ENCODE assay signal across 2 cellular contexts in the genomic region with DNA sequence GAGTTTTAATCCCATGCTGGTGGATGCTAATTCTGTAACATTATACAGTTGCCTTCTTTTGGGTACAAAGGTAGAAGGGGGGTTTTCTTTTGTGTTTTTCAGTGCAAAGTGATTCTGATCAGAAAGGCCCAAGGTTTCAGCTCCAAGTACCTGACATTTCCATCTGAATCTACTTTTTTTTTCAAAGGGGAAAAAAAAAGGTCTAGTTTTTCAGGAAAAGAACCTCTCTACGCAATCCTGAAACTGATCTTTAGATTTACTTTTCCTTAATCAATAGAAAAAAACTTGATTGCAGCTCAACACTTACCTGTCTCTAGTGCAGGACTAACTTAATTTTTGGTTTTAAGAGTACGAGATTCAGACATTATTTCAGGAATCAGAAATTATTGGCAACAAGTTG.
TF ChIP-seq lines count a peak whose summit lies in the region.

A gene with protein sequence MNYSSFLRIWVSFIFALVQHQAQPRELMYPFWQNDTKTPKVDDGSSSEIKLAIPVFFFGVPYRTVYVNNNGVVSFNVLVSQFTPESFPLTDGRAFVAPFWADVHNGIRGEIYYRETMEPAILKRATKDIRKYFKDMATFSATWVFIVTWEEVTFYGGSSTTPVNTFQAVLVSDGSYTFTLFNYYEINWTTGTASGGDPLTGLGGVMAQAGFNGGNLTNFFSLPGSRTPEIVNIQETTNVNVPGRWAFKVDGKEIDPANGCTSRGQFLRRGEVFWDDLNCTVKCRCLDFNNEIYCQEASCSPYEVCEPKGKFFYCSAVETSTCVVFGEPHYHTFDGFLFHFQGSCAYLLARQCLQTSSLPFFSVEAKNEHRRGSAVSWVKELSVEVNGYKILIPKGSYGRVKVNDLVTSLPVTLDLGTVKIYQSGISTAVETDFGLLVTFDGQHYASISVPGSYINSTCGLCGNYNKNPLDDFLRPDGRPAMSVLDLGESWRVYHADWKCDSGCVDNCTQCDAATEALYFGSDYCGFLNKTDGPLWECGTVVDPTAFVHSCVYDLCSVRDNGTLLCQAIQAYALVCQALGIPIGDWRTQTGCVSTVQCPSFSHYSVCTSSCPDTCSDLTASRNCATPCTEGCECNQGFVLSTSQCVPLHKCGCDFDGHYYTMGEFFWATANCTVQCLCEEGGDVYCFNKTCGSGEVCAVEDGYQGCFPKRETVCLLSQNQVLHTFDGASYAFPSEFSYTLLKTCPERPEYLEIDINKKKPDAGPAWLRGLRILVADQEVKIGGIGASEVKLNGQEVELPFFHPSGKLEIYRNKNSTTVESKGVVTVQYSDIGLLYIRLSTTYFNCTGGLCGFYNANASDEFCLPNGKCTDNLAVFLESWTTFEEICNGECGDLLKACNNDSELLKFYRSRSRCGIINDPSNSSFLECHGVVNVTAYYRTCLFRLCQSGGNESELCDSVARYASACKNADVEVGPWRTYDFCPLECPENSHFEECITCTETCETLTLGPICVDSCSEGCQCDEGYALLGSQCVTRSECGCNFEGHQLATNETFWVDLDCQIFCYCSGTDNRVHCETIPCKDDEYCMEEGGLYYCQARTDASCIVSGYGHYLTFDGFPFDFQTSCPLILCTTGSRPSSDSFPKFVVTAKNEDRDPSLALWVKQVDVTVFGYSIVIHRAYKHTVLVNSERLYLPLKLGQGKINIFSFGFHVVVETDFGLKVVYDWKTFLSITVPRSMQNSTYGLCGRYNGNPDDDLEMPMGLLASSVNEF (N-terminal part only) (plus strand): TSS at position 301 of the 400 bp plus-strand sequence. CDS start 1,423 bp downstream, outside the sequence.

TF ChIP-seq in IMR-90, 13 proteins besides CTCF, POLR2A, EP300 and RAD21:
- no peak for TF ChIP-seq SMC3 (IDR thresholded peaks at IDR 0.05; ENCODE audit: low read depth, low read length)

TF ChIP-seq in H1, 55 proteins besides CTCF, POLR2A, EP300 and RAD21:
- TF ChIP-seq SUZ12 (IDR thresholded peaks at IDR 0.05; ENCODE audit: low read length) (no peak), CREB1 (IDR thresholded peaks at IDR 0.05) (no peak), TBP (IDR thresholded peaks at IDR 0.05; ENCODE audit: low read depth, low read length) (no peak), CBX8 (IDR thresholded peaks at IDR 0.05; ENCODE audit: borderline replicate concordance, low read depth, low read length) (no peak), ASH2L (IDR thresholded peaks at IDR 0.05; ENCODE audit: low read length) (no peak), SP4 (IDR thresholded peaks at IDR 0.05; ENCODE audit: low read length) (no peak), POU5F1 (IDR thresholded peaks at IDR 0.05; ENCODE audit: low read depth, low read length) (no peak), EGR1 (IDR thresholded peaks at IDR 0.05; ENCODE audit: borderline replicate concordance, low read depth, low read length) (no peak), HDAC6 (IDR thresholded peaks at IDR 0.05; ENCODE audit: low read depth, low read length) (no peak), CHD1 (IDR thresholded peaks at IDR 0.05; ENCODE audit: low read depth, low read length) (no peak), POLR2AphosphoS5 (IDR thresholded peaks at IDR 0.05; ENCODE audit: low read depth, low read length) (no peak)
- TF ChIP-seq, protein P1, sequence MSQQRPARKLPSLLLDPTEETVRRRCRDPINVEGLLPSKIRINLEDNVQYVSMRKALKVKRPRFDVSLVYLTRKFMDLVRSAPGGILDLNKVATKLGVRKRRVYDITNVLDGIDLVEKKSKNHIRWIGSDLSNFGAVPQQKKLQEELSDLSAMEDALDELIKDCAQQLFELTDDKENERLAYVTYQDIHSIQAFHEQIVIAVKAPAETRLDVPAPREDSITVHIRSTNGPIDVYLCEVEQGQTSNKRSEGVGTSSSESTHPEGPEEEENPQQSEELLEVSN (IDR thresholded peaks at IDR 0.05): no peak
- TF ChIP-seq, protein P2, sequence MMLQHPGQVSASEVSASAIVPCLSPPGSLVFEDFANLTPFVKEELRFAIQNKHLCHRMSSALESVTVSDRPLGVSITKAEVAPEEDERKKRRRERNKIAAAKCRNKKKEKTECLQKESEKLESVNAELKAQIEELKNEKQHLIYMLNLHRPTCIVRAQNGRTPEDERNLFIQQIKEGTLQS (IDR thresholded peaks at IDR 0.05; ENCODE audit: insufficient read depth, low read depth, low read length): no peak
